10 cellular contexts compared by ENCODE assay signal in genomic region chr3:45544719-45545296, GRCh38. TPM values are rescaled to one million over a fixed set of nuclear protein-coding genes. Genes with fewer than 3 reads are reported as not detected.
DNase-seq lines count a peak whose midpoint lies in the region; ATAC-seq and TF ChIP-seq lines count a peak whose summit lies in the region.
"Had no signal": no experiment of that assay in that cellular context is flagged by ENCODE, and none has a peak within 500 bp of the region (broad histone marks: within the 10 kb centered on the region; RNA-seq: fewer than 3 reads in every experiment).

No MANE protein-coding gene starts in this region.

- intact Hi-C loops in Right ventricle myocardium inferior (cut with DNase I) (no loop called here), cardiac septum (cut with DNase I) (no loop called here)

- peaks cover 37 to 65% (median 58%) of the 10 kb centered on the region in 4 donors for H3K4me1 ChIP-seq in liver (ENCODE audit: control insufficient read depth in 4 of 4, insufficient read depth in 4 of 4, low read length in 3 of 4)

- H3K36me3 Mint-ChIP-seq in chondrocyte (ENCODE audit: low read depth), result peaks cover 8% of the 10 kb centered on the region

- H3K4me3 ChIP-seq in liver (ENCODE audit: low read depth in 1 of 3, low read length in 3 of 3), result no peak overlapping the region
- H3K4me3 ChIP-seq: hepatocyte had no signal

- WGBS in liver, result 52% methylated on average over 8 of the region's 8 CpGs

- ATAC-seq in Right ventricle myocardium inferior (peak; percentile 24), GM18511 (IDR thresholded peaks at IDR 0.05; ENCODE audit: unreplicated experiment) (no peak)

- TF ChIP-seq CTCF in chondrocyte (IDR thresholded peaks at IDR 0.05), result peak; percentile 32
- peak; percentile 12 for TF ChIP-seq CTCF in liver (IDR thresholded peaks at IDR 0.05; ENCODE audit: low read depth, low read length, missing input control)
- no peak for TF ChIP-seq CTCF in GM20000 (IDR thresholded peaks at IDR 0.05; ENCODE audit: extremely low read depth, missing control alignments)

- peaks cover 24% of the 10 kb centered on the region for H3K4me1 Mint-ChIP-seq in chondrocyte (ENCODE audit: low read depth)

- H3K27ac Mint-ChIP-seq in chondrocyte (ENCODE audit: unreplicated experiment), result no peak overlapping the region

- DNase-seq in Right ventricle myocardium inferior (ENCODE audit: missing footprints) (no peak), cardiac septum (ENCODE audit: low spot score) (no peak), chondrocyte (ENCODE audit: low spot score) (no peak), SHP77 (lab: John Stamatoyannopoulos, UW) (no peak), GM20000 (ENCODE audit: low spot score) (no peak), NCI-H526 treated with DMSO at 0.1 percent for 48 hours (lab: John Stamatoyannopoulos, UW) (no peak)
- DNase-seq: activated T-cell treated with anti-CD3 and anti-CD28 coated beads, Interleukin-2, amount 50 U/mL, for 48 hours had no signal

- no peak overlapping the region for H3K4me3 Mint-ChIP-seq in chondrocyte (ENCODE audit: unreplicated experiment)

- H3K27me3 Mint-ChIP-seq in chondrocyte (ENCODE audit: low read depth), result no peaks in the 10 kb centered on the region

- peak in 1 of 2 donors; percentile 57 for TF ChIP-seq RAD21 in liver (IDR thresholded peaks at IDR 0.05)

- H3K27me3 ChIP-seq in liver (ENCODE audit: control insufficient read depth in 4 of 4, insufficient read depth in 4 of 4, low read length in 3 of 4), result no peaks in the 10 kb centered on the region
- H3K27me3 ChIP-seq: hepatocyte had no signal

- no peak overlapping the region for H3K9ac ChIP-seq in liver (ENCODE audit: low read depth in 1 of 2, low read length in 2 of 2)

- H3K36me3 ChIP-seq in liver (ENCODE audit: control insufficient read depth in 4 of 4, insufficient read depth in 3 of 4, low read depth in 1 of 4, low read length in 3 of 4), result no peaks in the 10 kb centered on the region

- H3K27ac ChIP-seq in liver (ENCODE audit: low read depth in 1 of 2, low read length in 2 of 2), result peak overlapping the region; percentile 52 to 80
- H3K27ac ChIP-seq: hepatocyte had no signal

- no peaks in the 10 kb centered on the region for H3K9me3 Mint-ChIP-seq in chondrocyte (ENCODE audit: low read depth)

- H3K9me3 ChIP-seq in liver (ENCODE audit: control insufficient read depth in 4 of 4, low read length in 3 of 4), result no peaks in the 10 kb centered on the region

TF ChIP-seq in liver, 16 proteins besides CTCF, POLR2A, EP300 and RAD21:
- TF ChIP-seq FOXA1 (IDR thresholded peaks at IDR 0.05), result no peak
- no peak for TF ChIP-seq JUND (IDR thresholded peaks at IDR 0.05)
- TF ChIP-seq HNF4A (conservative IDR thresholded peaks at IDR 0.05), result peak; percentile 78 to 79
- no peak for TF ChIP-seq TAF1 (conservative IDR thresholded peaks at IDR 0.05)
- TF ChIP-seq EGR1 (IDR thresholded peaks at IDR 0.05; ENCODE audit: low read depth in 2 of 2), result peak in 1 of 2 donors; percentile 41
- no peak for TF ChIP-seq FOXA2 (IDR thresholded peaks at IDR 0.05)
- TF ChIP-seq SP1 (IDR thresholded peaks at IDR 0.05), result peak; percentile 83
- peak; percentile 92 for TF ChIP-seq MAX (IDR thresholded peaks at IDR 0.05)
- TF ChIP-seq RXRA (IDR thresholded peaks at IDR 0.05), result peak; percentile 72 to 76
- no peak for TF ChIP-seq ATF3 (IDR thresholded peaks at IDR 0.05)
- peak; percentile 28 for TF ChIP-seq HNF4G (IDR thresholded peaks at IDR 0.05)
- TF ChIP-seq REST (IDR thresholded peaks at IDR 0.05), result peak; percentile 19

RNA-seq across cellular contexts. Expression of gene LIMD1, which starts 49.7 kb away (rescaled TPM):
- 34.1 TPM for total RNA-seq in Right ventricle myocardium inferior
- total RNA-seq in cardiac septum, result 30.5 TPM
- total RNA-seq in chondrocyte, result 20.0 to 32.0 TPM (median 29.6 TPM) in 3 replicates
- 10 to 100 TPM; 16.2 to 23.3 TPM for total RNA-seq in liver
- polyA plus RNA-seq in liver, result 1 to 10 TPM; 7.8 to 8.1 TPM
